12 cellular contexts compared by ENCODE assay signal in genomic region chr3:107884719-107885460, GRCh38.
DNase-seq lines count a peak whose midpoint lies in the region; ATAC-seq and TF ChIP-seq lines count a peak whose summit lies in the region.
"Had no signal": no experiment of that assay in that cellular context is flagged by ENCODE, and none has a peak within 500 bp of the region (broad histone marks: within the 10 kb centered on the region; RNA-seq: fewer than 3 reads in every experiment).

No MANE protein-coding gene starts in this region.

- intact Hi-C loops in transverse colon (cut with DNase I; ENCODE audit: low total_unique reads): no loop called here

- no peak overlapping the region for H3K4me3 Mint-ChIP-seq in stimulated activated effector memory CD8-positive, alpha-beta T cell treated with anti-CD3 and anti-CD28 coated beads, Interleukin-12 subunit alpha, Interleukin-12 subunit beta, amount 100 ng/mL, for 72 hours
- H3K4me3 Mint-ChIP-seq: activated CD8-positive, alpha-beta T cell treated with anti-CD3 and anti-CD28 coated beads for 36 hours; central memory CD8-positive, alpha-beta T cell had no signal

- H3K4me1 Mint-ChIP-seq in stimulated activated effector memory CD8-positive, alpha-beta T cell treated with anti-CD3 and anti-CD28 coated beads, Interleukin-12 subunit alpha, Interleukin-12 subunit beta, amount 100 ng/mL, for 72 hours: no peaks in the 10 kb centered on the region
- H3K4me1 Mint-ChIP-seq: central memory CD8-positive, alpha-beta T cell had no signal

- ATAC-seq in stimulated activated effector memory CD8-positive, alpha-beta T cell treated with anti-CD3 and anti-CD28 coated beads, Interleukin-12 subunit alpha, Interleukin-12 subunit beta, amount 100 ng/mL, for 72 hours: no peak
- no peak for ATAC-seq in GM21619 (IDR thresholded peaks at IDR 0.05; ENCODE audit: unreplicated experiment)
- ATAC-seq in upper lobe of left lung (ENCODE audit: low FRiP score in 2 of 2): no peak
- ATAC-seq: activated CD8-positive, alpha-beta T cell treated with anti-CD3 and anti-CD28 coated beads for 36 hours had no signal

- 54 to 59% methylated on average over 2 of the region's 2 CpGs for WGBS in transverse colon (ENCODE audit: low coverage in 1 of 2), 2 donors
- 32 to 65% methylated on average over 2 of the region's 2 CpGs for WGBS in upper lobe of left lung, 2 donors

- H3K36me3 Mint-ChIP-seq in stimulated activated effector memory CD8-positive, alpha-beta T cell treated with anti-CD3 and anti-CD28 coated beads, Interleukin-12 subunit alpha, Interleukin-12 subunit beta, amount 100 ng/mL, for 72 hours: no peaks in the 10 kb centered on the region

- H3K27ac ChIP-seq in transverse colon (no peak overlapping the region), upper lobe of left lung (no peak overlapping the region)
- H3K27ac ChIP-seq: BLaER1 treated with 17β-estradiol and CSF1 and Interleukin-3, amounts not matched to agents 10 nM and 100 nM had no signal

- H3K27me3 ChIP-seq in transverse colon (no peaks in the 10 kb centered on the region), upper lobe of left lung (no peaks in the 10 kb centered on the region)
- H3K27me3 ChIP-seq: BLaER1 treated with 17β-estradiol and CSF1 and Interleukin-3, amounts not matched to agents 10 nM and 100 nM had no signal

- no peaks in the 10 kb centered on the region for H3K9me3 ChIP-seq in transverse colon
- peaks cover 0 to 3% (median 0%) of the 10 kb centered on the region in 4 donors for H3K9me3 ChIP-seq in upper lobe of left lung

- no peak for TF ChIP-seq CTCF in transverse colon (IDR thresholded peaks at IDR 0.05)
- TF ChIP-seq CTCF in upper lobe of left lung (IDR thresholded peaks at IDR 0.05): no peak

- TF ChIP-seq EP300 in transverse colon (IDR thresholded peaks at IDR 0.05; ENCODE audit: low read depth) (no peak), upper lobe of left lung (IDR thresholded peaks at IDR 0.05) (no peak)

- H3K27ac Mint-ChIP-seq in stimulated activated effector memory CD8-positive, alpha-beta T cell treated with anti-CD3 and anti-CD28 coated beads, Interleukin-12 subunit alpha, Interleukin-12 subunit beta, amount 100 ng/mL, for 72 hours: peak overlapping the region; percentile 8
- H3K27ac Mint-ChIP-seq: activated CD8-positive, alpha-beta T cell treated with anti-CD3 and anti-CD28 coated beads for 36 hours had no signal

- TF ChIP-seq POLR2A in transverse colon (IDR thresholded peaks at IDR 0.05): no peak
- TF ChIP-seq POLR2A in upper lobe of left lung (IDR thresholded peaks at IDR 0.05): no peak

- no peak overlapping the region for H3K4me3 ChIP-seq in transverse colon
- no peak overlapping the region for H3K4me3 ChIP-seq in upper lobe of left lung
- H3K4me3 ChIP-seq: BLaER1 treated with 17β-estradiol and CSF1 and Interleukin-3, amounts not matched to agents 10 nM and 100 nM had no signal

- H3K4me1 ChIP-seq in transverse colon: no peaks in the 10 kb centered on the region
- H3K4me1 ChIP-seq in upper lobe of left lung: no peaks in the 10 kb centered on the region

- peaks cover 3% of the 10 kb centered on the region for H3K9me3 Mint-ChIP-seq in stimulated activated effector memory CD8-positive, alpha-beta T cell treated with anti-CD3 and anti-CD28 coated beads, Interleukin-12 subunit alpha, Interleukin-12 subunit beta, amount 100 ng/mL, for 72 hours

- in situ Hi-C loops in transverse colon (cut with MboI; ENCODE audit: low pct_ligation_motif_present in 1 of 4, low pct_unique_long_range_greater_than_20kb in 1 of 4, low sequenced_read_pairs in 3 of 4): no loop called here

- H3K36me3 ChIP-seq in transverse colon: no peaks in the 10 kb centered on the region
- H3K36me3 ChIP-seq in upper lobe of left lung: no peaks in the 10 kb centered on the region
- H3K36me3 ChIP-seq: BLaER1 treated with 17β-estradiol and CSF1 and Interleukin-3, amounts not matched to agents 10 nM and 100 nM had no signal

- DNase-seq in SKM-1 treated with dmso at 0.1 percent for 144 hours (lab: John Stamatoyannopoulos, UW; ENCODE audit: unreplicated experiment) (peak; percentile 39), SKM-1 (lab: John Stamatoyannopoulos, UW; ENCODE audit: unreplicated experiment) (no peak), NCI-H226 (peak; percentile 91), fibroblast of gingiva (ENCODE audit: low read depth) (peak; percentile 67), transverse colon (no peak), upper lobe of left lung (no peak)
- DNase-seq in stimulated activated effector memory CD8-positive, alpha-beta T cell treated with anti-CD3 and anti-CD28 coated beads, Interleukin-12 subunit alpha, Interleukin-12 subunit beta, amount 100 ng/mL, for 72 hours (ENCODE audit: low spot score in 2 of 2): no peak
- DNase-seq: activated CD8-positive, alpha-beta T cell treated with anti-CD3 and anti-CD28 coated beads for 36 hours; NK-92 treated with Interleukin-12 subunit alpha and Interleukin-12 subunit beta, amount 100 ng/mL, for 24 hours had no signal

Comparison
In these comparisons a context has a peak if more than half of its experiments do, and no peak if none do; other contexts are left out.
1. DNase-seq: peak in SKM-1 treated with dmso at 0.1 percent for 144 hours (single experiment), NCI-H226 (single experiment) and fibroblast of gingiva (single experiment); none in SKM-1 (single experiment), stimulated activated effector memory CD8-positive, alpha-beta T cell treated with anti-CD3 and anti-CD28 coated beads, Interleukin-12 subunit alpha, Interleukin-12 subunit beta, amount 100 ng/mL, for 72 hours (0 of 2), transverse colon (single experiment) and upper lobe of left lung (0 of 2).